In genomic region chr4:83728191-83728590, GRCh38 we compare ENCODE assay signal across 28 cellular contexts.
"Had no signal": no experiment of that assay in that cellular context is flagged by ENCODE, and none has a peak within 500 bp of the region (broad histone marks: within the 10 kb centered on the region; RNA-seq: fewer than 3 reads in every experiment).

No MANE protein-coding gene starts in this region.

- FAIRE-seq: colon, endometrium, endothelial cell of umbilical vein, frontal cortex had no signal

- H3K9me3 ChIP-seq: colonic mucosa, esophagus squamous epithelium, gastrocnemius medialis had no signal

- ATAC-seq: effector memory CD8-positive, alpha-beta T cell; esophagus mucosa; foreskin keratinocyte; gastrocnemius medialis; gastroesophageal sphincter; heart left ventricle; heart right ventricle had no signal

- H3K27me3 ChIP-seq: colonic mucosa, esophagus muscularis mucosa, esophagus squamous epithelium, gastrocnemius medialis, gastroesophageal sphincter, heart left ventricle had no signal

- H3K27ac ChIP-seq: colonic mucosa, coronary artery, dorsolateral prefrontal cortex, epithelial cell of prostate, esophagus muscularis mucosa, esophagus squamous epithelium, foreskin keratinocyte, gastrocnemius medialis, gastroesophageal sphincter, heart left ventricle, heart right ventricle had no signal

- DNase-seq: colonic mucosa; cortex of kidney; dermis blood vessel endothelial cell; dorsolateral prefrontal cortex; effector CD4-positive, alpha-beta T cell; effector CD8-positive, alpha-beta T cell; effector memory CD4-positive, alpha-beta T cell; effector memory CD8-positive, alpha-beta T cell; endodermal cell; erythroblast; esophagus squamous epithelium; foreskin fibroblast; foreskin keratinocyte; foreskin melanocyte; gastrocnemius medialis; glutamatergic neuron; head of caudate nucleus; heart left ventricle; heart right ventricle had no signal

- H3K4me3 ChIP-seq: colonic mucosa, coronary artery, dorsolateral prefrontal cortex, esophagus muscularis mucosa, esophagus squamous epithelium, gastrocnemius medialis, gastroesophageal sphincter, heart left ventricle, heart right ventricle had no signal

- H3K36me3 ChIP-seq: colonic mucosa, esophagus muscularis mucosa, esophagus squamous epithelium, gastrocnemius medialis, gastroesophageal sphincter, heart left ventricle, heart right ventricle had no signal

- H3K4me1 ChIP-seq: colonic mucosa, esophagus muscularis mucosa, esophagus squamous epithelium, gastrocnemius medialis, gastroesophageal sphincter, heart left ventricle had no signal
